Comparison of ENCODE assay signal across 13 cellular contexts in the genomic region with DNA sequence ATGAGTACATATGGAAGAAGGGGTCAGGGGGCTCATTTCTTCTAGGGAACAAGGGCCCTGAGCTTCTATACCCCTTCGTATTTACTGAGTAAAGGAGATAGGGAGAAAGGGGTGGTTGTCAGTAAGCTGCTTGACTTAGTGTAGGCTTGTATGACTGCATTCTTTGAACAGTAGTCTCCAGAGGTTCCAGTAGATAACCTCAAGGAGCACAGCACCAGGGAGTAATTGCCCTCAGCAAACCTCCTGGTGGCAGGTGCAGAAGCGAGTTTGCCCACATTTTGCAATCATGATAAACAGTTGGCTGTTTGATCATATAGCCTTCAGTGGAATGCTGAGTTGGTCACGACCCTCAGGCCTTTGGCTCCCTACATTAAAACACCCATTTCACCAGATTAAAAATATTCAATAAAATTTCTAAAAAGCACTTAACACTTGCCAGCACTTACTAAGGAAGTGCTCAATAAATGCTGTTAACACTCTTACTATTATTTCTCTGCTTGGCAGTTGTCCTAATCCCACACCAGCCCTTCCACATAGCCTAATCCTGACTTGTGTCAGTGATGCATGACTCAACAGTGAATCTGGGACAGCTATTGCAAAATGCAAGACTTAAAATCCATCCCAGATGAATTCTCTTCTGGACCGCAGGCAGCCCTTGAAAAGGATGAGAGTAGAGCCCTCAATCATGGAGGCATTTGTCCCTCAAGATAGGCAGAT. TPM values are rescaled to one million over a fixed set of nuclear protein-coding genes. Genes with fewer than 3 reads are reported as not detected.
DNase-seq lines count a peak whose midpoint lies in the region; ATAC-seq and TF ChIP-seq lines count a peak whose summit lies in the region.
"Had no signal": no experiment of that assay in that cellular context is flagged by ENCODE, and none has a peak within 500 bp of the region (broad histone marks: within the 10 kb centered on the region; RNA-seq: fewer than 3 reads in every experiment).

No MANE protein-coding gene starts in this region.

- BruUV-seq in PC-3 (replicated peaks; lab: Mats Ljungman, UMichigan), result no TSS peak

- CTCF ChIA-PET in PC-3 (lab: Charles Lee), result no interaction called here

- H3K4me2 ChIP-seq in PC-3 (ENCODE audit: low read length), result no peak overlapping the region
- H3K4me2 ChIP-seq in MM.1S (ENCODE audit: low read depth, low read length), result no peak overlapping the region
- H3K4me2 ChIP-seq: GM23338, KMS-11 had no signal

- H2AFZ ChIP-seq in PC-3 (ENCODE audit: low read length) (no peak overlapping the region), MM.1S (ENCODE audit: low read length) (no peak overlapping the region)
- H2AFZ ChIP-seq: GM23338 had no signal

- H3K4me3 ChIP-seq in PC-3 (ENCODE audit: low read length), result no peak overlapping the region
- no peak overlapping the region for H3K4me3 ChIP-seq in MM.1S (ENCODE audit: low read length)
- H3K4me3 ChIP-seq: GM23338 had no signal

- no peaks in the 10 kb centered on the region for H3K9me3 ChIP-seq in PC-3 (ENCODE audit: low read length)
- H3K9me3 ChIP-seq in MM.1S (replicated peaks; ENCODE audit: insufficient read depth, low read length), result no peaks in the 10 kb centered on the region

- no peaks in the 10 kb centered on the region for H3K9me2 ChIP-seq in PC-3 (replicated peaks; ENCODE audit: low read length)
- no peaks in the 10 kb centered on the region for H3K9me2 ChIP-seq in MM.1S (replicated peaks; ENCODE audit: insufficient read depth, low read length)

- H3F3A ChIP-seq in PC-3 (ENCODE audit: low read length, unreplicated experiment), result peaks cover 5% of the 10 kb centered on the region
- H3F3A ChIP-seq in MM.1S (ENCODE audit: insufficient read depth, low read length), result no peaks in the 10 kb centered on the region

- TF ChIP-seq CTCF in PC-3 (conservative IDR thresholded peaks at IDR 0.05; ENCODE audit: low read depth, low read length) (no peak), MM.1S (IDR thresholded peaks at IDR 0.05; ENCODE audit: low read length) (no peak)

- intact Hi-C loops in PC-3 (cut with micrococcal nuclease), result no loop called here
- intact Hi-C loops in sciatic nerve (cut with DNase I), result no loop called here

- H3K27me3 ChIP-seq in PC-3 (ENCODE audit: low read length) (no peaks in the 10 kb centered on the region), MM.1S (replicated peaks; ENCODE audit: insufficient read depth, low read length) (no peaks in the 10 kb centered on the region)

- H3K79me2 ChIP-seq in PC-3 (ENCODE audit: low read length) (no peaks in the 10 kb centered on the region), MM.1S (ENCODE audit: low read length) (peaks cover 2% of the 10 kb centered on the region; the same call in 1 of the 2 replicates)

- ATAC-seq in PC-3 (no peak), sciatic nerve (peak; percentile 55), GM21515 (IDR thresholded peaks at IDR 0.05; ENCODE audit: unreplicated experiment) (no peak)
- ATAC-seq: GM23338 had no signal

- H3K27ac ChIP-seq in PC-3 (ENCODE audit: low read length) (no peak overlapping the region), MM.1S (ENCODE audit: low read length) (no peak overlapping the region)
- H3K27ac ChIP-seq: KMS-11 had no signal

- POLR2A ChIA-PET in PC-3 (lab: Charles Lee; ENCODE audit: unreplicated experiment), result no interaction called here

- H3K36me3 ChIP-seq in PC-3 (ENCODE audit: low read depth, low read length) (no peaks in the 10 kb centered on the region), MM.1S (replicated peaks; ENCODE audit: insufficient read depth, low read length) (no peaks in the 10 kb centered on the region)

- peak; percentile 42 for DNase-seq in ELR (ENCODE audit: low read depth)
- DNase-seq in PC-3, result peak; percentile 48
- peak; percentile 91 for DNase-seq in fibroblast of gingiva (ENCODE audit: low read depth)
- DNase-seq in sciatic nerve (ENCODE audit: low spot score), result no peak
- no peak for DNase-seq in MM.1S
- no peak for DNase-seq in NCI-H1092 (lab: John Stamatoyannopoulos, UW)
- no peak for DNase-seq in SIG-M5 treated with dmso at 0.1 percent for 504 hours (lab: John Stamatoyannopoulos, UW; ENCODE audit: unreplicated experiment)
- DNase-seq: activated CD4-positive, alpha-beta T cell treated with anti-CD3 and anti-CD28 coated beads, Interleukin-2, amount 10 ng/mL, durations not matched to agents 24 days and 14 days; activated naive CD4-positive, alpha-beta T cell treated with Interleukin-2 at 50 U/mL for 16 hours; retina had no signal

- H3K4me1 ChIP-seq in PC-3 (ENCODE audit: insufficient read depth, low read length), result no peaks in the 10 kb centered on the region
- no peaks in the 10 kb centered on the region for H3K4me1 ChIP-seq in MM.1S (ENCODE audit: low read length)

- no peak overlapping the region for H3K9ac ChIP-seq in PC-3 (ENCODE audit: low read length)
- H3K9ac ChIP-seq in MM.1S (ENCODE audit: low read length), result no peak overlapping the region
- H3K9ac ChIP-seq: KMS-11 had no signal

- H4K20me1 ChIP-seq in PC-3 (ENCODE audit: low read length), result no peaks in the 10 kb centered on the region
- no peaks in the 10 kb centered on the region for H4K20me1 ChIP-seq in MM.1S (ENCODE audit: insufficient read depth, low read length)

RNA-seq across cellular contexts. Expression of a gene that starts 3.7 kb away (rescaled TPM):
- total RNA-seq in PC-3 (2014; rRNA removed), result 16.5 and 26.7 TPM in 2 replicates
- 23.0 TPM for total RNA-seq in sciatic nerve

RNA-seq across cellular contexts. Expression of a gene that starts 31.5 kb away (rescaled TPM):
- total RNA-seq in PC-3 (2014; rRNA removed) (103 and 108 TPM in 2 replicates), sciatic nerve (24.3 TPM)

Comparison
In these comparisons a context has a peak if more than half of its experiments do, and no peak if none do; other contexts are left out.
1. DNase-seq: peak in ELR (single experiment), PC-3 (single experiment) and fibroblast of gingiva (single experiment); none in sciatic nerve (single experiment), MM.1S (single experiment), NCI-H1092 (single experiment) and SIG-M5 treated with dmso at 0.1 percent for 504 hours (single experiment).